ENCODE assay signal across 8 cellular contexts in the genomic region with DNA sequence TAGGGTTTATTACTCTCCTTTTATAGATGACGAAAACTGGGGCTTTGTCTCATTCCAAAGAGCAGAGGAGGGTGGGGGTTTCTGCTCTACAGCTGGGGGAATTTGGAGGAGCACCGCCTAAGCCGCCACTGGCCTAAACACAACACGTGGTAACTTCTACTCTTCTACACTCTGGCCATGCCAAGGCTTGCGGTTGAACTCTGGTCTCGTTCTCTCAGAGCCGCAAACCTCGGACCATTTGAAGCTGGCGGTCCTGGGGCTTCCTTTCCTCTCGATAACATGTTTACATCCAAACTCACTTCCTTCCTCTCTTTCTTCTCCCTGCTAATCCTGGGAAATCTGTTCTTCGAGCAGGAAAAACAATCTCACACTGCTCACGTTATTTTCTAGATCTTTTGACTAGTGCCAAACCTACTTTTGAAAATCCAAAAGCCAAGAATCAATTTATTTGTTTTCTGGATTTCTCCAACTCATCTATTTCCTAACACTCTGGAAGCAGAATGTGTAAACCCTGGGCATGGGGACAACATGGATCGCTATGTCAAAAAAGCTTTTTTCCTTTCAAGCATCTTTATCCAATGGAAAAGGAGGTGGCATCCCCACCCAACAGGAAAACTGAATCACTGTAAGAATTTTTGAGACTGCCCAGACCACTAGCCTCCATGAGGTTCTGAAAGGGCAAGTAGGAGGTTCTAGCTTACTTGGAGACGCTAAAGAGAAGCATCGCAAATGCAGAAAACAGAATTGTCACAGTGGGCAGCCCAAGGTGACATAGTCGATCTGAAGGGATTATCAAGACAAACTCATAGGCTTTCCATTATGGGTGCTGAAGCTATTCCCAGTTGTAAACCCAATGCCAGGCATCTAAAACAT. TPM values are rescaled to one million over a fixed set of nuclear protein-coding genes. Genes with fewer than 3 reads are reported as not detected.
DNase-seq lines count a peak whose midpoint lies in the region; ATAC-seq and TF ChIP-seq lines count a peak whose summit lies in the region.

No MANE protein-coding gene starts in this region.

- no peaks in the 10 kb centered on the region for H3K9me3 Mint-ChIP-seq in chondrocyte (ENCODE audit: low read depth)

- no peaks in the 10 kb centered on the region for H3K27me3 ChIP-seq in lower lobe of right lung (ENCODE audit: low read depth)

- no peaks in the 10 kb centered on the region for H3K36me3 ChIP-seq in lower lobe of right lung

- H3K27ac Mint-ChIP-seq in chondrocyte (ENCODE audit: unreplicated experiment): peak overlapping the region; percentile 100

- intact Hi-C loops in lower lobe of right lung (cut with DNase I): no loop called here

- H3K4me3 ChIP-seq in lower lobe of right lung: peak overlapping the region; percentile 52

- H3K36me3 Mint-ChIP-seq in chondrocyte (ENCODE audit: low read depth): no peaks in the 10 kb centered on the region

- ATAC-seq in GM21360 (IDR thresholded peaks at IDR 0.05; ENCODE audit: unreplicated experiment) (peak; percentile 21), lower lobe of right lung (peak; percentile 17 to 25)
- ATAC-seq in activated CD4-positive, CD25-positive, alpha-beta regulatory T cell treated with anti-CD3 and anti-CD28 coated beads, Interleukin-2, amount 50 U/mL, for 24 hours: peak; percentile 4

- TF ChIP-seq CTCF in AG09319 (IDR thresholded peaks at IDR 0.05; ENCODE audit: low read depth, low read length): no peak
- no peak for TF ChIP-seq CTCF in chondrocyte (IDR thresholded peaks at IDR 0.05)
- no peak for TF ChIP-seq CTCF in lower lobe of right lung (IDR thresholded peaks at IDR 0.05)

- DNase-seq in AG09319 (ENCODE audit: extremely low read depth, low read depth) (peak; percentile 82), NCI-H1105 treated with DMSO at 0.1 percent for 48 hours (lab: John Stamatoyannopoulos, UW) (peak; percentile 40), chondrocyte (ENCODE audit: low spot score) (no peak), lower lobe of right lung (peak; percentile 86), NCI-H187 treated with DMSO at 0.1 percent for 48 hours (lab: John Stamatoyannopoulos, UW) (no peak)
- DNase-seq in stimulated activated CD4-positive, alpha-beta T cell treated with anti-CD3 and anti-CD28 coated beads, Interleukin-4, amount 100 ng/mL, for 4 hours: peak; percentile 45 to 71

- H3K27me3 Mint-ChIP-seq in chondrocyte (ENCODE audit: low read depth): no peaks in the 10 kb centered on the region

- peaks cover 53% of the 10 kb centered on the region for H3K4me1 ChIP-seq in lower lobe of right lung

- peak overlapping the region; percentile 91 for H3K4me3 Mint-ChIP-seq in chondrocyte (ENCODE audit: unreplicated experiment)

- no peaks in the 10 kb centered on the region for H3K9me3 ChIP-seq in lower lobe of right lung

- peaks cover 30% of the 10 kb centered on the region for H3K4me1 Mint-ChIP-seq in chondrocyte (ENCODE audit: low read depth)

- peak overlapping the region; percentile 93 for H3K27ac ChIP-seq in lower lobe of right lung

RNA-seq across cellular contexts. Expression of a gene that starts 13.6 kb away (rescaled TPM):
- total RNA-seq in chondrocyte: 32.6 to 37.5 TPM (median 34.3 TPM) in 3 replicates
- 35.2 TPM for total RNA-seq in lower lobe of right lung

RNA-seq across cellular contexts. Expression of a gene that starts 30.2 kb away (rescaled TPM):
- total RNA-seq in chondrocyte (not detected in 3 replicates), lower lobe of right lung (0.24 TPM)

Comparison
In these comparisons a context has a peak if more than half of its experiments do, and no peak if none do; other contexts are left out.
1. DNase-seq: peak in AG09319 (single experiment), NCI-H1105 treated with DMSO at 0.1 percent for 48 hours (single experiment), lower lobe of right lung (single experiment) and stimulated activated CD4-positive, alpha-beta T cell treated with anti-CD3 and anti-CD28 coated beads, Interleukin-4, amount 100 ng/mL, for 4 hours (2 of 2); none in chondrocyte (single experiment) and NCI-H187 treated with DMSO at 0.1 percent for 48 hours (single experiment).
2. Peak in every context shown above with its lines, with median percentiles within 50 percentile points of each other: ATAC-seq.